22 cellular contexts compared by ENCODE assay signal in the genomic region with DNA sequence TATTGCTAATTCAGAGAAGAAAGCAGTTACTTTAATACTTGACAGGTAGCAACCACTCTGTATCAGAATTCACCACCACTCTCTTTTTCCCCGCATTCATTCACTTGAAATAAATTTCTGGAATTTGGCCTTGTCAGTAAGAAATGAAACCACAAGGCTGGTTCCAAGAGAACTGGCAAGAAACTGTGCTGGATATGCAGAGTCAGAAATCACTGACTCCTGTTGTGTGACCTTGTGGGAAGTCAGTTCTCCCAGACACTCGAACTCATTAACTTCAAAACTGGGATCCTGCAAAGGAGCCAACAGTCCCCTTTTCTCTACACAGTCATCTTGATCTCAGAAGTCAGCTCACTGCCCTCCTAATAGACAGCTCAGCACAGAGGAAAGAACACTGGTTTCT.
DNase-seq lines count a peak whose midpoint lies in the region; ATAC-seq, FAIRE-seq and TF ChIP-seq lines count a peak whose summit lies in the region.
"Had no signal": no experiment of that assay in that cellular context is flagged by ENCODE, and none has a peak within 500 bp of the region (broad histone marks: within the 10 kb centered on the region; RNA-seq: fewer than 3 reads in every experiment).

No MANE protein-coding gene starts in this region.

- no peak for FAIRE-seq in HTR-8/SVneo (lab: Jason Lieb, UNC)
- FAIRE-seq: G401.6, GM12878, H54 had no signal

- H3K9me3 Mint-ChIP-seq in stimulated activated memory B cell treated with anti-CD40 and anti-IgM and Interleukin-4, amounts not matched to agents 10 μg/mL and 1 μg/mL and 100 μg/mL, for 72 hours: peaks cover 3% of the 10 kb centered on the region
- peaks cover 2% of the 10 kb centered on the region for H3K9me3 Mint-ChIP-seq in activated CD8-positive, alpha-beta T cell treated with anti-CD3 and anti-CD28 coated beads for 36 hours

- no peak overlapping the region for H3K4me3 Mint-ChIP-seq in stimulated activated memory B cell treated with anti-CD40 and anti-IgM and Interleukin-4, amounts not matched to agents 10 μg/mL and 1 μg/mL and 100 μg/mL, for 72 hours
- no peak overlapping the region for H3K4me3 Mint-ChIP-seq in activated CD8-positive, alpha-beta T cell treated with anti-CD3 and anti-CD28 coated beads for 36 hours
- H3K4me3 Mint-ChIP-seq: CD4-positive, alpha-beta memory T cell; HFFc6 had no signal

- ATAC-seq in stimulated activated memory B cell treated with anti-CD40 and anti-IgM and Interleukin-4, amounts not matched to agents 10 μg/mL and 1 μg/mL and 100 μg/mL, for 72 hours: no peak
- no peak for ATAC-seq in activated CD8-positive, alpha-beta T cell treated with anti-CD3 and anti-CD28 coated beads for 36 hours
- ATAC-seq: GM12878 had no signal

- H3K4me1 Mint-ChIP-seq in stimulated activated memory B cell treated with anti-CD40 and anti-IgM and Interleukin-4, amounts not matched to agents 10 μg/mL and 1 μg/mL and 100 μg/mL, for 72 hours: no peaks in the 10 kb centered on the region
- no peaks in the 10 kb centered on the region for H3K4me1 Mint-ChIP-seq in activated CD8-positive, alpha-beta T cell treated with anti-CD3 and anti-CD28 coated beads for 36 hours (ENCODE audit: low read depth)
- H3K4me1 Mint-ChIP-seq: CD4-positive, alpha-beta memory T cell had no signal

- POLR2A ChIA-PET in activated CD8-positive, alpha-beta T cell treated with anti-CD3 and anti-CD28 coated beads for 36 hours (lab: Charles Lee): no interaction called here

- intact Hi-C loops in activated CD8-positive, alpha-beta T cell treated with anti-CD3 and anti-CD28 coated beads for 36 hours (cut with micrococcal nuclease): no loop called here

- no peak for TF ChIP-seq CTCF in astrocyte of the cerebellum (IDR thresholded peaks at IDR 0.05; ENCODE audit: low read depth, low read length, missing control alignments)
- TF ChIP-seq CTCF in activated CD8-positive, alpha-beta T cell treated with anti-CD3 and anti-CD28 coated beads for 36 hours (IDR thresholded peaks at IDR 0.05): no peak

- in situ Hi-C loops in ACHN (cut with HindIII; ENCODE audit: low pct_ligation_motif_present, low pct_unique_long_range_greater_than_20kb, low sequenced_read_pairs) (no loop called here), astrocyte of the cerebellum (cut with HindIII; ENCODE audit: low sequenced_read_pairs) (no loop called here)

- DNase-seq in ACHN (peak; percentile 88), astrocyte of the cerebellum (ENCODE audit: low read depth) (peak; percentile 87), glomerular visceral epithelial cell (ENCODE audit: extremely low spot score) (peak; percentile 71), non-pigmented ciliary epithelial cell (ENCODE audit: low read depth) (peak; percentile 35), HTR-8/SVneo (ENCODE audit: insufficient read length, low spot score) (no peak), C1 segment of cervical spinal cord (lab: John Stamatoyannopoulos, UW) (no peak)
- DNase-seq in activated CD8-positive, alpha-beta T cell treated with anti-CD3 and anti-CD28 coated beads for 36 hours: no peak
- DNase-seq: BE2C; CD4-positive, alpha-beta memory T cell; DMS79 treated with DMSO at 0.1 percent for 48 hours; HFFc6; Karpas-422; NCI-H1105; NCI-H187; NCI-H226; NCI-H524 treated with DMSO at 0.1 percent for 48 hours; Right ventricle myocardium superior had no signal

- no peak overlapping the region for H3K27ac Mint-ChIP-seq in stimulated activated memory B cell treated with anti-CD40 and anti-IgM and Interleukin-4, amounts not matched to agents 10 μg/mL and 1 μg/mL and 100 μg/mL, for 72 hours
- no peak overlapping the region for H3K27ac Mint-ChIP-seq in activated CD8-positive, alpha-beta T cell treated with anti-CD3 and anti-CD28 coated beads for 36 hours
- H3K27ac Mint-ChIP-seq: CD4-positive, alpha-beta memory T cell; HFFc6 had no signal

- CTCF ChIA-PET in activated CD8-positive, alpha-beta T cell treated with anti-CD3 and anti-CD28 coated beads for 36 hours (lab: Charles Lee): no interaction called here

- no peaks in the 10 kb centered on the region for H3K36me3 Mint-ChIP-seq in stimulated activated memory B cell treated with anti-CD40 and anti-IgM and Interleukin-4, amounts not matched to agents 10 μg/mL and 1 μg/mL and 100 μg/mL, for 72 hours
- H3K36me3 Mint-ChIP-seq in activated CD8-positive, alpha-beta T cell treated with anti-CD3 and anti-CD28 coated beads for 36 hours (ENCODE audit: low read depth): no peaks in the 10 kb centered on the region
- H3K36me3 Mint-ChIP-seq: CD4-positive, alpha-beta memory T cell had no signal

- H3K4me3 ChIP-seq in astrocyte of the cerebellum (ENCODE audit: low read depth, low read length): no peak overlapping the region
- H3K4me3 ChIP-seq: GM12878, SK-N-MC had no signal

- no peaks in the 10 kb centered on the region for H3K27me3 Mint-ChIP-seq in stimulated activated memory B cell treated with anti-CD40 and anti-IgM and Interleukin-4, amounts not matched to agents 10 μg/mL and 1 μg/mL and 100 μg/mL, for 72 hours
- no peaks in the 10 kb centered on the region for H3K27me3 Mint-ChIP-seq in activated CD8-positive, alpha-beta T cell treated with anti-CD3 and anti-CD28 coated beads for 36 hours
- H3K27me3 Mint-ChIP-seq: CD4-positive, alpha-beta memory T cell had no signal

Comparison
In these comparisons a context has a peak if more than half of its experiments do, and no peak if none do; other contexts are left out.
1. DNase-seq: peak in ACHN (single experiment), astrocyte of the cerebellum (single experiment), glomerular visceral epithelial cell (single experiment) and non-pigmented ciliary epithelial cell (single experiment); none in HTR-8/SVneo (single experiment), activated CD8-positive, alpha-beta T cell treated with anti-CD3 and anti-CD28 coated beads for 36 hours (single experiment) and C1 segment of cervical spinal cord (0 of 14).